ENCODE assay signal across 16 cellular contexts in genomic region chr5:133359861-133360260, GRCh38.
DNase-seq lines count a peak whose midpoint lies in the region; ATAC-seq and TF ChIP-seq lines count a peak whose summit lies in the region.
"Had no signal": no experiment of that assay in that cellular context is flagged by ENCODE, and none has a peak within 500 bp of the region (broad histone marks: within the 10 kb centered on the region; RNA-seq: fewer than 3 reads in every experiment).

No MANE protein-coding gene starts in this region.

- no peak for ATAC-seq in left cardiac atrium
- ATAC-seq in stimulated activated naive B cell treated with anti-CD40 and anti-IgM and Interleukin-4, amounts not matched to agents 10 μg/mL and 1 μg/mL and 100 μg/mL, for 72 hours (replicated peaks): peak; percentile 18 to 19
- ATAC-seq: GM12878 had no signal

- no peaks in the 10 kb centered on the region for H3K9me3 ChIP-seq in right atrium auricular region
- H3K9me3 ChIP-seq: BLaER1 treated with 17β-estradiol and CSF1 and Interleukin-3, amounts not matched to agents 10 nM and 100 nM had no signal

- H3K36me3 Mint-ChIP-seq in nephron (ENCODE audit: low read depth) (no peaks in the 10 kb centered on the region), CD14-positive monocyte (no peaks in the 10 kb centered on the region)
- H3K36me3 Mint-ChIP-seq in stimulated activated naive B cell treated with anti-CD40 and anti-IgM and Interleukin-4, amounts not matched to agents 10 μg/mL and 1 μg/mL and 100 μg/mL, for 72 hours: no peaks in the 10 kb centered on the region
- H3K36me3 Mint-ChIP-seq: IgD-negative memory B cell had no signal

- DNase-seq in right atrium auricular region (ENCODE audit: low spot score): peak; percentile 28
- DNase-seq in left cardiac atrium: no peak
- DNase-seq in stimulated activated naive B cell treated with anti-CD40 and anti-IgM and Interleukin-4, amounts not matched to agents 10 μg/mL and 1 μg/mL and 100 μg/mL, for 72 hours: no peak
- no peak for DNase-seq in CD14-positive monocyte (ENCODE audit: low spot score)
- DNase-seq in activated CD4-positive, alpha-beta T cell treated with anti-CD3 and anti-CD28 coated beads, Interleukin-2, amount 50 U/mL, for 1 hour: no peak
- no peak for DNase-seq in globus pallidus (ENCODE audit: low spot score)
- DNase-seq: ACHN; Calu3; CD4-positive, alpha-beta T cell; DMS 273 treated with DMSO at 0.1 percent for 48 hours; GM23248; H9 had no signal

- no peaks in the 10 kb centered on the region for H3K27me3 ChIP-seq in right atrium auricular region
- H3K27me3 ChIP-seq: BLaER1 treated with 17β-estradiol and CSF1 and Interleukin-3, amounts not matched to agents 10 nM and 100 nM had no signal

- H3K27me3 Mint-ChIP-seq in nephron (ENCODE audit: low read depth) (peaks cover 26% of the 10 kb centered on the region), CD14-positive monocyte (ENCODE audit: low read depth in 3 of 3) (peaks cover 0 to 2% (median 2%) of the 10 kb centered on the region in 3 donors)
- peaks cover 12% of the 10 kb centered on the region in 2 donors for H3K27me3 Mint-ChIP-seq in stimulated activated naive B cell treated with anti-CD40 and anti-IgM and Interleukin-4, amounts not matched to agents 10 μg/mL and 1 μg/mL and 100 μg/mL, for 72 hours
- H3K27me3 Mint-ChIP-seq: IgD-negative memory B cell had no signal

- H3K4me3 ChIP-seq in right atrium auricular region: no peak overlapping the region
- H3K4me3 ChIP-seq: BLaER1 treated with 17β-estradiol and CSF1 and Interleukin-3, amounts not matched to agents 10 nM and 100 nM; GM12878; GM23248 had no signal

- H3K4me3 Mint-ChIP-seq in nephron (no peak overlapping the region), CD14-positive monocyte (peak overlapping the region in 1 of 2 donors; percentile 1)
- no peak overlapping the region for H3K4me3 Mint-ChIP-seq in stimulated activated naive B cell treated with anti-CD40 and anti-IgM and Interleukin-4, amounts not matched to agents 10 μg/mL and 1 μg/mL and 100 μg/mL, for 72 hours
- H3K4me3 Mint-ChIP-seq: CD4-positive, alpha-beta T cell; H9; IgD-negative memory B cell had no signal

- no peaks in the 10 kb centered on the region for H3K9me3 Mint-ChIP-seq in nephron
- H3K9me3 Mint-ChIP-seq in stimulated activated naive B cell treated with anti-CD40 and anti-IgM and Interleukin-4, amounts not matched to agents 10 μg/mL and 1 μg/mL and 100 μg/mL, for 72 hours: no peaks in the 10 kb centered on the region
- no peaks in the 10 kb centered on the region for H3K9me3 Mint-ChIP-seq in CD14-positive monocyte
- H3K9me3 Mint-ChIP-seq: CD4-positive, alpha-beta T cell; H9; IgD-negative memory B cell had no signal

- H3K4me1 ChIP-seq in right atrium auricular region: no peaks in the 10 kb centered on the region

- peaks cover 47% of the 10 kb centered on the region for H3K4me1 Mint-ChIP-seq in nephron
- H3K4me1 Mint-ChIP-seq in stimulated activated naive B cell treated with anti-CD40 and anti-IgM and Interleukin-4, amounts not matched to agents 10 μg/mL and 1 μg/mL and 100 μg/mL, for 72 hours: peaks cover 5 to 8% of the 10 kb centered on the region in 2 donors
- H3K4me1 Mint-ChIP-seq in CD14-positive monocyte: no peaks in the 10 kb centered on the region
- H3K4me1 Mint-ChIP-seq: IgD-negative memory B cell had no signal

- H3K27ac Mint-ChIP-seq in nephron (peak overlapping the region in 2 of 3 experiments; percentile 59 to 84), CD14-positive monocyte (no peak overlapping the region)
- H3K27ac Mint-ChIP-seq in stimulated activated naive B cell treated with anti-CD40 and anti-IgM and Interleukin-4, amounts not matched to agents 10 μg/mL and 1 μg/mL and 100 μg/mL, for 72 hours: no peak overlapping the region
- H3K27ac Mint-ChIP-seq: CD4-positive, alpha-beta T cell; IgD-negative memory B cell had no signal

- TF ChIP-seq CTCF in right atrium auricular region (IDR thresholded peaks at IDR 0.05): no peak
- TF ChIP-seq CTCF in nephron (IDR thresholded peaks at IDR 0.05; ENCODE audit: unreplicated experiment in 3 of 3): no peak
- TF ChIP-seq CTCF in CD14-positive monocyte (IDR thresholded peaks at IDR 0.05): no peak

- H3K27ac ChIP-seq in right atrium auricular region: no peak overlapping the region
- H3K27ac ChIP-seq: BLaER1 treated with 17β-estradiol and CSF1 and Interleukin-3, amounts not matched to agents 10 nM and 100 nM; GM23248 had no signal

- no peaks in the 10 kb centered on the region for H3K36me3 ChIP-seq in right atrium auricular region
- H3K36me3 ChIP-seq: BLaER1 treated with 17β-estradiol and CSF1 and Interleukin-3, amounts not matched to agents 10 nM and 100 nM had no signal

- intact Hi-C loops in left cardiac atrium (cut with DNase I) (no loop called here), CD14-positive monocyte (cut with micrococcal nuclease) (no loop called here)

Comparison
In these comparisons a context has a peak if more than half of its experiments do, and no peak if none do; other contexts are left out.
1. ATAC-seq: peak in stimulated activated naive B cell treated with anti-CD40 and anti-IgM and Interleukin-4, amounts not matched to agents 10 μg/mL and 1 μg/mL and 100 μg/mL, for 72 hours (2 of 2); none in left cardiac atrium (0 of 2).
2. H3K27ac Mint-ChIP-seq: peak in nephron (2 of 3); none in stimulated activated naive B cell treated with anti-CD40 and anti-IgM and Interleukin-4, amounts not matched to agents 10 μg/mL and 1 μg/mL and 100 μg/mL, for 72 hours (single experiment) and CD14-positive monocyte (0 of 7).